Comparison of ENCODE assay signal across 34 cellular contexts in the genomic region with DNA sequence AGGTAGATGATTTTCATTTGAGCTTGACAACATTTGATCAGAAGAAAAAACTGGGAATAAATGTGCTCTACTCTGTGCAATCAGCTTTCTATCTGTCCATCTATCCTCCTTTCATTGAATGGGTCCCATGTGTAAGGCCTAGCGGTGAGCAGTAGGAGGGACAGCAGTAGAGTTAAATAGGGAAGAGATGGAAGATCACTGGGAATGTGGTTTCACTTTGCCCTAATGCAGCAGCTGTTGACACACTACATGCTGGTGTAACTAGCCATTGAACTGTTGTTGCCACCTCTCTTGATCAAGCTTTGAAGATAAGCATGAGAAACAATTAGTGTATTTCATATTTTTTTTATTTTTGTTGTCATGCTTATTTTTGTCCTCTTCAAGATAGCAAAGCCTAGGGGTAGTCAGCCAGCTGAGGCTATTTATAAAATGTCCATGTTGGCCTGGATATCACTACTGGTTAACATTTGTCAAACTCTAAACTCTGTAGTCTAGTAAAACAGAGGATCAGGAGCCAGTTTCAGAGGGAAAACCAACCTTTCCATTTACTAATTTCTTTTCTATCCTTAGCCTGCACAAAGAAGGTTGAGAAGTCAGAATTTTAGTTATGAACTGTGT. TPM values are rescaled to one million over a fixed set of nuclear protein-coding genes. Genes with fewer than 3 reads are reported as not detected.
"Had no signal": no experiment of that assay in that cellular context is flagged by ENCODE, and none has a peak within 500 bp of the region (broad histone marks: within the 10 kb centered on the region; RNA-seq: fewer than 3 reads in every experiment).

No MANE protein-coding gene starts in this region.

- ATAC-seq: activated T-cell treated with anti-CD3 and anti-CD28 coated beads, Interleukin-2, amount 50 U/mL, for 4 hours; PC-3 had no signal

- DNase-seq: activated B cell treated with CpG ODN at 0.5 μM for 24 hours; activated CD4-positive, alpha-beta memory T cell treated with anti-CD3 and anti-CD28 coated beads for 36 hours; activated CD4-positive, alpha-beta T cell treated with anti-CD3 and anti-CD28 coated beads for 4 hours; activated CD4-positive, alpha-beta T cell treated with anti-CD3 and anti-CD28 coated beads, Interleukin-2, amount 50 U/mL, for 1 hour; activated CD4-positive, CD25-positive, alpha-beta regulatory T cell treated with anti-CD3 and anti-CD28 coated beads, Interleukin-2, amount 50 U/mL, for 72 hours; activated CD8-positive, alpha-beta memory T cell treated with anti-CD3 and anti-CD28 coated beads, Interleukin-2, amount 50 U/mL, for 4 hours; activated naive CD4-positive, alpha-beta T cell treated with anti-CD3 and anti-CD28 coated beads, Interleukin-2, amount 10 ng/mL, durations not matched to agents 7 days and 5 days; activated T-cell treated with anti-CD3 and anti-CD28 coated beads for 4 hours; activated T-cell treated with anti-CD3 and anti-CD28 coated beads, Interleukin-2, amount 50 U/mL, for 4 hours; amniotic stem cell; aorta; brain microvascular endothelial cell; MM.1S; MV-4-11; NCI-H1092; NCI-H1436 treated with DMSO at 0.1 percent for 48 hours; NCI-H1694 treated with DMSO at 0.1 percent for 48 hours; NCI-H2029; NCI-H2171 treated with DMSO at 0.1 percent for 48 hours; NCI-H345; NCI-H526 treated with DMSO at 0.1 percent for 48 hours; NCI-H82; NK-92 treated with Interleukin-12 subunit alpha and Interleukin-12 subunit beta, amount 100 ng/mL, for 24 hours; PC-3; Peyer's patch; RPMI8226; SW 1271; T-helper 1 cell; T-helper 2 cell; T-helper 9 cell had no signal

RNA-seq across cellular contexts. Expression of a gene that starts 41.9 kb away (rescaled TPM):
- total RNA-seq: activated CD4-positive, alpha-beta memory T cell treated with anti-CD3 and anti-CD28 coated beads for 36 hours; activated T-helper 1 cell treated with anti-CD3 and anti-CD28 coated beads, Interleukin-12 subunit alpha, Interleukin-12 subunit beta, Interleukin-2, Interleukin-4 antibody, amounts not matched to agents 30 ng/mL and 10 ng/mL and 1 ng/mL, durations not matched to agents 14 hours and 24 hours and 36 hours; chondrocyte; LHCN-M2; NCI-H460; PC-3 had no signal
